Comparison of ENCODE assay signal across 20 cellular contexts in genomic region chr7:158973941-158974785, GRCh38.
DNase-seq lines count a peak whose midpoint lies in the region; ATAC-seq, FAIRE-seq and TF ChIP-seq lines count a peak whose summit lies in the region.
"Had no signal": no experiment of that assay in that cellular context is flagged by ENCODE, and none has a peak within 500 bp of the region (broad histone marks: within the 10 kb centered on the region; RNA-seq: fewer than 3 reads in every experiment).

No MANE protein-coding gene starts in this region.

- TF ChIP-seq EP300 in HepG2 (IDR thresholded peaks at IDR 0.05; ENCODE audit: low read depth in 2 of 2, low read length in 2 of 2) (no peak), HepG2 (CRISPR knock-in tag; IDR thresholded peaks at IDR 0.05; ENCODE audit: borderline replicate concordance) (no peak)

- H3K27me3 ChIP-seq in testis = no peaks in the 10 kb centered on the region
- no peaks in the 10 kb centered on the region for H3K27me3 ChIP-seq in A673 (replicated peaks; ENCODE audit: insufficient read depth, low read depth, low read length, poor library complexity)
- H3K27me3 ChIP-seq in HepG2 (ENCODE audit: control insufficient read depth in 1 of 2, insufficient read depth in 2 of 2, low read length in 2 of 2) = peaks cover 0 to 6% of the 10 kb centered on the region in 2 experiments; a peak in 2 of 5 replicates

- ATAC-seq in stimulated activated naive CD8-positive, alpha-beta T cell treated with anti-CD3 and anti-CD28 coated beads, Interleukin-15, amount 100 ng/mL, for 72 hours = peak; percentile 22
- ATAC-seq in stimulated activated naive CD8-positive, alpha-beta T cell treated with anti-CD3 and anti-CD28 coated beads, Interleukin-15, Interleukin-2, amounts not matched to agents 100 U/mL and 50 U/mL, for 24 hours = no peak
- ATAC-seq in activated T-helper 17 cell treated with anti-CD3 and anti-CD28 coated beads, Interleukin-2, amount 50 U/mL, for 72 hours (replicated peaks) = no peak
- no peak for ATAC-seq in HepG2

- H3K27ac ChIP-seq in kidney (ENCODE audit: low read depth in 2 of 2, low read length in 2 of 2) (no peak overlapping the region), testis (no peak overlapping the region), A673 (ENCODE audit: low read depth, low read length, poor library complexity, severe bottlenecking) (no peak overlapping the region), HepG2 (ENCODE audit: extremely low read length, insufficient read depth, low read length) (no peak overlapping the region)
- H3K27ac ChIP-seq: HL-60, RWPE1 had no signal

- peaks cover 4 to 18% of the 10 kb centered on the region in 2 donors for H3K9me3 Mint-ChIP-seq in stimulated activated naive CD8-positive, alpha-beta T cell treated with anti-CD3 and anti-CD28 coated beads, Interleukin-15, amount 100 ng/mL, for 72 hours
- H3K9me3 Mint-ChIP-seq in activated T-helper 17 cell treated with anti-CD3 and anti-CD28 coated beads, Interleukin-2, amount 50 U/mL, for 72 hours = no peaks in the 10 kb centered on the region
- peaks cover 7% of the 10 kb centered on the region for H3K9me3 Mint-ChIP-seq in activated CD4-positive, alpha-beta T cell treated with anti-CD3 and anti-CD28 coated beads, Interleukin-2, amount 10 ng/mL, durations not matched to agents 7 days and 5 days

- H3K4me1 ChIP-seq in kidney (ENCODE audit: control insufficient read depth in 1 of 2, insufficient read depth in 1 of 2, low read depth in 1 of 2, low read length in 2 of 2) (peaks cover 0 to 2% of the 10 kb centered on the region in 2 donors), testis (peaks cover 8% of the 10 kb centered on the region), A673 (ENCODE audit: insufficient read depth, low read length, poor library complexity, severe bottlenecking) (peaks cover 7% of the 10 kb centered on the region), HepG2 (ENCODE audit: insufficient read depth, low read length) (peaks cover 13% of the 10 kb centered on the region)

- H2AFZ ChIP-seq in HepG2 (ENCODE audit: low read length) = no peak overlapping the region

- H3K4me3 ChIP-seq in kidney (ENCODE audit: low read length in 2 of 2) (no peak overlapping the region), testis (peak overlapping the region; percentile 10 to 32), A673 (ENCODE audit: low read depth, low read length, poor library complexity, severe bottlenecking) (no peak overlapping the region), HepG2 (replicated peaks in 1 of 3; ENCODE audit: insufficient read depth in 1 of 3, low read depth in 2 of 3, low read length in 3 of 3) (no peak overlapping the region)

- 70 to 77% methylated on average over 29 to 53 of the region's 70 CpGs for WGBS in testis, 2 donors
- 84% methylated on average over 64 of the region's 70 CpGs for WGBS in HepG2 (ENCODE audit: low lambda C conversion rate)

- TF ChIP-seq POLR2A in testis (IDR thresholded peaks at IDR 0.05) (no peak), HepG2 (IDR thresholded peaks at IDR 0.05; ENCODE audit: insufficient read depth in 1 of 2, low read depth in 2 of 2, low read length in 2 of 2) (no peak)

- no peak for DNase-seq in stimulated activated naive CD8-positive, alpha-beta T cell treated with anti-CD3 and anti-CD28 coated beads, Interleukin-15, amount 100 ng/mL, for 72 hours
- no peak for DNase-seq in stimulated activated naive CD8-positive, alpha-beta T cell treated with anti-CD3 and anti-CD28 coated beads, Interleukin-15, Interleukin-2, amounts not matched to agents 100 U/mL and 50 U/mL, for 24 hours
- DNase-seq in kidney (peak; percentile 72), testis (no peak), A673 (ENCODE audit: low spot score) (no peak), HepG2 (ENCODE audit: low spot score) (no peak)
- no peak for DNase-seq in activated CD4-positive, alpha-beta T cell treated with anti-CD3 and anti-CD28 coated beads, Interleukin-2, amount 10 ng/mL, durations not matched to agents 7 days and 5 days
- DNase-seq: GF-D8, HFFc6, NCI-H1105, NCI-H2081, NCI-H69, SK-N-SH had no signal

- no peak for TF ChIP-seq RAD21 in HepG2 (CRISPR knock-in tag; IDR thresholded peaks at IDR 0.05)

- H3K9me3 ChIP-seq in kidney (ENCODE audit: control insufficient read depth in 1 of 2, low read length in 2 of 2) (peaks cover 0 to 14% of the 10 kb centered on the region in 2 donors), testis (no peaks in the 10 kb centered on the region), A673 (ENCODE audit: low read depth, low read length, poor library complexity, severe bottlenecking) (no peaks in the 10 kb centered on the region), HepG2 (ENCODE audit: low read length) (peaks cover 10% of the 10 kb centered on the region; the same call in 1 of the 2 replicates)
- H3K9me3 ChIP-seq: SK-N-SH had no signal

- FAIRE-seq in kidney (lab: Jason Lieb, UNC) (no peak), HepG2 (lab: Jason Lieb, UNC) (no peak)
- FAIRE-seq: A204.1, GM19239 had no signal

- H3K9ac ChIP-seq in kidney (ENCODE audit: low read length in 2 of 2) (no peak overlapping the region), HepG2 (ENCODE audit: insufficient read depth, low read depth, low read length) (no peak overlapping the region)
- H3K9ac ChIP-seq: SK-N-SH had no signal

- CTCF ChIA-PET in A673 (lab: Charles Lee) = no interaction called here
- CTCF ChIA-PET in HepG2 (lab: Yijun Ruan, JAX; ENCODE audit: low intra/inter-chr PET ratio, low total read pairs) = no interaction called here
- CTCF ChIA-PET in activated CD4-positive, alpha-beta T cell treated with anti-CD3 and anti-CD28 coated beads, Interleukin-2, amount 10 ng/mL, durations not matched to agents 7 days and 5 days (lab: Charles Lee) = no interaction called here

- no peaks in the 10 kb centered on the region for H4K20me1 ChIP-seq in HepG2 (ENCODE audit: insufficient read depth, low read length)

- H3K36me3 ChIP-seq in kidney (ENCODE audit: control insufficient read depth in 1 of 2, insufficient read depth in 2 of 2, low read length in 2 of 2) = no peaks in the 10 kb centered on the region
- no peaks in the 10 kb centered on the region for H3K36me3 ChIP-seq in testis (ENCODE audit: low read depth, missing control alignments)
- no peaks in the 10 kb centered on the region for H3K36me3 ChIP-seq in A673 (ENCODE audit: insufficient read depth, low read length, poor library complexity, severe bottlenecking)
- H3K36me3 ChIP-seq in HepG2 (replicated peaks in 1 of 2; ENCODE audit: control insufficient read depth in 1 of 2, insufficient read depth in 2 of 2, low read length in 2 of 2) = no peaks in the 10 kb centered on the region

- in situ Hi-C loops in HepG2 (cut with HindIII; ENCODE audit: extremely low pct_ligation_motif_present, low pct_unique_long_range_greater_than_20kb) = no loop called here

- peaks cover 31% of the 10 kb centered on the region for H3K4me1 Mint-ChIP-seq in stimulated activated naive CD8-positive, alpha-beta T cell treated with anti-CD3 and anti-CD28 coated beads, Interleukin-15, amount 100 ng/mL, for 72 hours
- H3K4me1 Mint-ChIP-seq in activated T-helper 17 cell treated with anti-CD3 and anti-CD28 coated beads, Interleukin-2, amount 50 U/mL, for 72 hours = peaks cover 19% of the 10 kb centered on the region
- peaks cover 21% of the 10 kb centered on the region for H3K4me1 Mint-ChIP-seq in activated CD4-positive, alpha-beta T cell treated with anti-CD3 and anti-CD28 coated beads, Interleukin-2, amount 10 ng/mL, durations not matched to agents 7 days and 5 days

- no peak overlapping the region for H3K4me3 Mint-ChIP-seq in stimulated activated naive CD8-positive, alpha-beta T cell treated with anti-CD3 and anti-CD28 coated beads, Interleukin-15, amount 100 ng/mL, for 72 hours
- peak overlapping the region; percentile 78 for H3K4me3 Mint-ChIP-seq in activated T-helper 17 cell treated with anti-CD3 and anti-CD28 coated beads, Interleukin-2, amount 50 U/mL, for 72 hours
- no peak overlapping the region for H3K4me3 Mint-ChIP-seq in activated CD4-positive, alpha-beta T cell treated with anti-CD3 and anti-CD28 coated beads, Interleukin-2, amount 10 ng/mL, durations not matched to agents 7 days and 5 days
- H3K4me3 Mint-ChIP-seq: CD14-positive monocyte, HFFc6 had no signal

- TF ChIP-seq CTCF in kidney (IDR thresholded peaks at IDR 0.05; ENCODE audit: borderline replicate concordance, extremely low read depth, insufficient read depth) = no peak
- no peak for TF ChIP-seq CTCF in testis (IDR thresholded peaks at IDR 0.05)
- no peak for TF ChIP-seq CTCF in A673 (conservative IDR thresholded peaks at IDR 0.05; ENCODE audit: low read depth, low read length)
- no peak for TF ChIP-seq CTCF in HepG2 (CRISPR knock-in tag; IDR thresholded peaks at IDR 0.05)

- H3K36me3 Mint-ChIP-seq in activated T-helper 17 cell treated with anti-CD3 and anti-CD28 coated beads, Interleukin-2, amount 50 U/mL, for 72 hours (ENCODE audit: low read depth) = no peaks in the 10 kb centered on the region
- no peaks in the 10 kb centered on the region for H3K36me3 Mint-ChIP-seq in activated CD4-positive, alpha-beta T cell treated with anti-CD3 and anti-CD28 coated beads, Interleukin-2, amount 10 ng/mL, durations not matched to agents 7 days and 5 days (ENCODE audit: low read depth)
- H3K36me3 Mint-ChIP-seq: CD14-positive monocyte had no signal

- POLR2A ChIA-PET in A673 (lab: Charles Lee; ENCODE audit: low non-redundant PET) (no interaction called here), HepG2 (lab: Yijun Ruan, JAX) (no interaction called here)
- POLR2A ChIA-PET in activated CD4-positive, alpha-beta T cell treated with anti-CD3 and anti-CD28 coated beads, Interleukin-2, amount 10 ng/mL, durations not matched to agents 7 days and 5 days (lab: Charles Lee) = no interaction called here

- no peaks in the 10 kb centered on the region for H3K79me2 ChIP-seq in HepG2 (ENCODE audit: insufficient read depth, low read length)

- BruUV-seq in A673 (replicated peaks; lab: Mats Ljungman, UMichigan) = no TSS peak
- no TSS peak for BruUV-seq in HepG2 (replicated peaks; lab: Mats Ljungman, UMichigan)

- intact Hi-C loops in kidney (cut with DNase I) (no loop called here), testis (cut with DNase I; ENCODE audit: low total_unique reads) (no loop called here), A673 (cut with micrococcal nuclease; ENCODE audit: unreplicated experiment) (loop anchor here (10.0 kb wide), 1 partner anchor 199 kb away; no protein-coding TSS in a partner anchor), HepG2 (cut with micrococcal nuclease; ENCODE audit: unreplicated experiment) (no loop called here)

- H3K4me2 ChIP-seq in HepG2 (ENCODE audit: low read depth, low read length) = no peak overlapping the region
- H3K4me2 ChIP-seq: SK-N-SH had no signal

- no peak overlapping the region for H3K27ac Mint-ChIP-seq in stimulated activated naive CD8-positive, alpha-beta T cell treated with anti-CD3 and anti-CD28 coated beads, Interleukin-15, amount 100 ng/mL, for 72 hours
- H3K27ac Mint-ChIP-seq in activated T-helper 17 cell treated with anti-CD3 and anti-CD28 coated beads, Interleukin-2, amount 50 U/mL, for 72 hours = peak overlapping the region; percentile 65
- no peak overlapping the region for H3K27ac Mint-ChIP-seq in activated CD4-positive, alpha-beta T cell treated with anti-CD3 and anti-CD28 coated beads, Interleukin-2, amount 10 ng/mL, durations not matched to agents 7 days and 5 days
- H3K27ac Mint-ChIP-seq: B cell, CD14-positive monocyte, HFFc6 had no signal

- no peaks in the 10 kb centered on the region for H3K27me3 Mint-ChIP-seq in stimulated activated naive CD8-positive, alpha-beta T cell treated with anti-CD3 and anti-CD28 coated beads, Interleukin-15, amount 100 ng/mL, for 72 hours
- no peaks in the 10 kb centered on the region for H3K27me3 Mint-ChIP-seq in activated T-helper 17 cell treated with anti-CD3 and anti-CD28 coated beads, Interleukin-2, amount 50 U/mL, for 72 hours
- no peaks in the 10 kb centered on the region for H3K27me3 Mint-ChIP-seq in activated CD4-positive, alpha-beta T cell treated with anti-CD3 and anti-CD28 coated beads, Interleukin-2, amount 10 ng/mL, durations not matched to agents 7 days and 5 days
- H3K27me3 Mint-ChIP-seq: B cell had no signal

Comparison
In these comparisons a context has a peak if more than half of its experiments do, and no peak if none do; other contexts are left out.
1. H3K4me3 ChIP-seq: peak in testis (2 of 2); none in kidney (0 of 2), A673 (single experiment) and HepG2 (0 of 3).